In genomic region chr4:108270466-108271450, GRCh38 we compare ENCODE assay signal across 14 cellular contexts.
DNase-seq lines count a peak whose midpoint lies in the region; ATAC-seq and TF ChIP-seq lines count a peak whose summit lies in the region.
"Had no signal": no experiment of that assay in that cellular context is flagged by ENCODE, and none has a peak within 500 bp of the region (broad histone marks: within the 10 kb centered on the region; RNA-seq: fewer than 3 reads in every experiment).

No MANE protein-coding gene starts in this region.

- peak overlapping the region; percentile 89 for H2BK120ac ChIP-seq in IMR-90 (ENCODE audit: low read depth, low read length)

- in situ Hi-C loops in IMR-90 (cut with MboI; ENCODE audit: low sequenced_read_pairs): no loop called here
- in situ Hi-C loops in astrocyte of the cerebellum (cut with HindIII; ENCODE audit: low sequenced_read_pairs): no loop called here

- H3K36me3 Mint-ChIP-seq in Caco-2 (ENCODE audit: insufficient read depth, unreplicated experiment) (no peaks in the 10 kb centered on the region), Calu3 (ENCODE audit: insufficient read depth, unreplicated experiment) (no peaks in the 10 kb centered on the region), osteocyte (ENCODE audit: unreplicated experiment) (no peaks in the 10 kb centered on the region)

- ATAC-seq in IMR-90 (ENCODE audit: low read depth) (peak; percentile 85), HG02885 (IDR thresholded peaks at IDR 0.05; ENCODE audit: poor library complexity, unreplicated experiment) (no peak)

- H3K27ac ChIP-seq in IMR-90 (ENCODE audit: insufficient read depth, low read length): peak overlapping the region; percentile 74; the same call in 1 of the 2 replicates
- H3K27ac ChIP-seq: BLaER1 had no signal

- peak overlapping the region; percentile 24 for H2AFZ ChIP-seq in IMR-90 (replicated peaks; ENCODE audit: low read length, poor library complexity)

- H2AK5ac ChIP-seq in IMR-90 (ENCODE audit: low read depth, low read length): peak overlapping the region; percentile 54

- peak overlapping the region; percentile 71; the same call in 1 of the 3 replicates for H2BK15ac ChIP-seq in IMR-90 (ENCODE audit: low read depth, low read length)

- peak overlapping the region; percentile 59; the same call in 1 of the 2 replicates for H3K4me2 ChIP-seq in IMR-90 (ENCODE audit: low read depth, low read length)
- H3K4me2 ChIP-seq: BLaER1 had no signal

- peak overlapping the region; percentile 65 for H2BK5ac ChIP-seq in IMR-90 (ENCODE audit: low read depth, low read length, poor library complexity, severe bottlenecking)

- H3K4me1 ChIP-seq in IMR-90 (ENCODE audit: control insufficient read depth, insufficient read depth, low read length) (peaks cover 9% of the 10 kb centered on the region), Caco-2 (no peaks in the 10 kb centered on the region)
- H3K4me1 ChIP-seq: BLaER1 had no signal

- H2BK20ac ChIP-seq in IMR-90 (ENCODE audit: low read depth, low read length): peak overlapping the region; percentile 96

- H3K9me3 ChIP-seq in IMR-90 (ENCODE audit: control insufficient read depth, insufficient read depth, low read length): no peaks in the 10 kb centered on the region
- H3K9me3 ChIP-seq in Caco-2: no peaks in the 10 kb centered on the region
- H3K9me3 ChIP-seq: BLaER1 had no signal

- peak overlapping the region; percentile 64 for H3K14ac ChIP-seq in IMR-90 (replicated peaks; ENCODE audit: low read depth, low read length)

- DNase-seq in AG09319 (ENCODE audit: extremely low read depth, low read depth): peak; percentile 45
- DNase-seq in IMR-90: peak; percentile 94
- DNase-seq in astrocyte of the cerebellum (ENCODE audit: low read depth): peak; percentile 53
- peak; percentile 56 for DNase-seq in glomerular visceral epithelial cell (ENCODE audit: extremely low spot score)
- DNase-seq in Caco-2: no peak
- no peak for DNase-seq in Calu3
- DNase-seq in osteocyte (ENCODE audit: extremely low spot score, unreplicated experiment): no peak
- DNase-seq: GDM1; NCI-H1105; NCI-H510A treated with DMSO at 0.1 percent for 48 hours; stimulated activated naive CD4-positive, alpha-beta T cell treated with Interleukin-2 at 50 U/mL for 16 hours had no signal

- no peak for TF ChIP-seq POLR2A in IMR-90 (IDR thresholded peaks at IDR 0.05; ENCODE audit: low read depth, low read length)

- H3K56ac ChIP-seq in IMR-90 (ENCODE audit: extremely low read depth, insufficient read depth, low read length): no peak overlapping the region

- peak overlapping the region in 1 of 2 experiments; percentile 79 for H4K8ac ChIP-seq in IMR-90 (ENCODE audit: low read depth in 2 of 2, low read length in 2 of 2)

- no peak overlapping the region for H2AK9ac ChIP-seq in IMR-90 (replicated peaks; ENCODE audit: low read depth, low read length, poor library complexity)

- H3K4me1 Mint-ChIP-seq in Caco-2 (ENCODE audit: low read depth, unreplicated experiment) (no peaks in the 10 kb centered on the region), Calu3 (ENCODE audit: low read depth, unreplicated experiment) (no peaks in the 10 kb centered on the region), osteocyte (ENCODE audit: unreplicated experiment) (peaks cover 10% of the 10 kb centered on the region)

- H3K27me3 Mint-ChIP-seq in Caco-2 (ENCODE audit: insufficient read depth, unreplicated experiment) (no peaks in the 10 kb centered on the region), Calu3 (ENCODE audit: unreplicated experiment) (no peaks in the 10 kb centered on the region), osteocyte (ENCODE audit: unreplicated experiment) (no peaks in the 10 kb centered on the region)
- H3K27me3 Mint-ChIP-seq: progenitor cell of endocrine pancreas had no signal

- BruUV-seq in IMR-90 (replicated peaks; lab: Mats Ljungman, UMichigan): no TSS peak
- no TSS peak for BruUV-seq in Caco-2 (replicated peaks; lab: Mats Ljungman, UMichigan)
- BruUV-seq in Calu3 (replicated peaks; lab: Mats Ljungman, UMichigan): no TSS peak

- H3K36me3 ChIP-seq in IMR-90 (ENCODE audit: control insufficient read depth, insufficient read depth, low read length) (no peaks in the 10 kb centered on the region), Caco-2 (ENCODE audit: control insufficient read depth, insufficient read depth, low read length) (no peaks in the 10 kb centered on the region)
- H3K36me3 ChIP-seq: BLaER1 had no signal

- H3K18ac ChIP-seq in IMR-90 (ENCODE audit: low read depth, low read length): peak overlapping the region; percentile 71

- no peaks in the 10 kb centered on the region for H4K20me1 ChIP-seq in IMR-90 (ENCODE audit: insufficient read depth, low read length)
- H4K20me1 ChIP-seq: BLaER1 had no signal

- POLR2A ChIA-PET in IMR-90 (lab: Charles Lee; ENCODE audit: unreplicated experiment): no interaction called here
- POLR2A ChIA-PET in Caco-2 (lab: Charles Lee): no interaction called here

- no peak overlapping the region for H3K4me3 ChIP-seq in IMR-90 (ENCODE audit: insufficient read depth, low read depth, low read length)
- H3K4me3 ChIP-seq in astrocyte of the cerebellum (ENCODE audit: low read depth, low read length): no peak overlapping the region
- H3K4me3 ChIP-seq in Caco-2 (ENCODE audit: low read depth, low read length): no peak overlapping the region
- H3K4me3 ChIP-seq: BLaER1 had no signal

- H3K27ac Mint-ChIP-seq in Caco-2 (ENCODE audit: unreplicated experiment): no peak overlapping the region
- no peak overlapping the region for H3K27ac Mint-ChIP-seq in Calu3 (ENCODE audit: unreplicated experiment)
- H3K27ac Mint-ChIP-seq in osteocyte (ENCODE audit: unreplicated experiment): no peak overlapping the region
- H3K27ac Mint-ChIP-seq: progenitor cell of endocrine pancreas had no signal

- H3K4me3 Mint-ChIP-seq in Caco-2 (ENCODE audit: unreplicated experiment) (no peak overlapping the region), Calu3 (ENCODE audit: low read depth, unreplicated experiment) (no peak overlapping the region), osteocyte (ENCODE audit: unreplicated experiment) (no peak overlapping the region)

- H3K27me3 ChIP-seq in IMR-90 (ENCODE audit: control insufficient read depth, insufficient read depth, low read length) (no peaks in the 10 kb centered on the region), Caco-2 (replicated peaks; ENCODE audit: control insufficient read depth, insufficient read depth, low read length) (no peaks in the 10 kb centered on the region)
- H3K27me3 ChIP-seq: BLaER1 had no signal

- WGBS in IMR-90 (ENCODE audit: extremely low coverage in 2 of 2, insufficient read length in 1 of 2), 2 experiments: no CpG with 5 or more reads among the region's 6 CpGs

- intact Hi-C loops in IMR-90 (cut with micrococcal nuclease) (no loop called here), Caco-2 (cut with micrococcal nuclease; ENCODE audit: unreplicated experiment) (no loop called here), Calu3 (cut with micrococcal nuclease; ENCODE audit: unreplicated experiment) (no loop called here)

- no peak for TF ChIP-seq RAD21 in IMR-90 (IDR thresholded peaks at IDR 0.05; ENCODE audit: low read length)

- H3K9ac ChIP-seq in IMR-90 (ENCODE audit: low read depth, low read length): no peak overlapping the region
- H3K9ac ChIP-seq: BLaER1 had no signal

- peak overlapping the region; percentile 65 for H3K4ac ChIP-seq in IMR-90 (ENCODE audit: low read depth, low read length)

- TF ChIP-seq CTCF in AG09319 (IDR thresholded peaks at IDR 0.05; ENCODE audit: low read depth, low read length) (no peak), IMR-90 (conservative IDR thresholded peaks at IDR 0.05; ENCODE audit: low read depth, low read length) (no peak), astrocyte of the cerebellum (IDR thresholded peaks at IDR 0.05; ENCODE audit: low read depth, low read length, missing control alignments) (no peak), Caco-2 (IDR thresholded peaks at IDR 0.05; ENCODE audit: insufficient read depth in 1 of 2, low read depth in 1 of 2, low read length in 1 of 2, severe bottlenecking in 1 of 2, unreplicated experiment in 1 of 2) (no peak), Calu3 (IDR thresholded peaks at IDR 0.05; ENCODE audit: unreplicated experiment) (no peak), osteocyte (IDR thresholded peaks at IDR 0.05) (no peak)

- peak overlapping the region; percentile 72 for H3K23ac ChIP-seq in IMR-90 (ENCODE audit: low read depth, low read length)

- H4K91ac ChIP-seq in IMR-90 (ENCODE audit: insufficient read depth, low read depth, low read length): peak overlapping the region; percentile 68; the same call in 1 of the 2 replicates

- H3K9me3 Mint-ChIP-seq in Caco-2 (ENCODE audit: unreplicated experiment): no peaks in the 10 kb centered on the region
- no peaks in the 10 kb centered on the region for H3K9me3 Mint-ChIP-seq in Calu3 (ENCODE audit: low read depth, unreplicated experiment)
- H3K9me3 Mint-ChIP-seq in osteocyte (ENCODE audit: unreplicated experiment): no peaks in the 10 kb centered on the region

- H3K9me1 ChIP-seq in IMR-90 (ENCODE audit: insufficient read depth, low read length): peaks cover 9% of the 10 kb centered on the region

- H4K5ac ChIP-seq in IMR-90 (ENCODE audit: low read depth, low read length): peak overlapping the region; percentile 64; the same call in 1 of the 2 replicates

- H3K79me1 ChIP-seq in IMR-90 (ENCODE audit: low read depth in 1 of 2, low read length in 2 of 2): no peaks in the 10 kb centered on the region

- CTCF ChIA-PET in IMR-90 (lab: Yijun Ruan, JAX) (interaction anchor here (1.0 kb wide), 1 partner anchor 302 kb away, joined by 7 read pairs; no protein-coding TSS in a partner anchor), Caco-2 (lab: Charles Lee) (no interaction called here), Calu3 (lab: Charles Lee) (no interaction called here)

- dilution Hi-C loops in IMR-90 (cut with HindIII; ENCODE audit: low sequenced_read_pairs, unreplicated experiment): no loop called here

TF ChIP-seq in IMR-90, 13 proteins besides CTCF, POLR2A, EP300 and RAD21 (continues in another document):
- no peak for TF ChIP-seq CHD1 (IDR thresholded peaks at IDR 0.05; ENCODE audit: low read depth, low read length)
- peak; percentile 47; the same call in 1 of the 2 replicates for TF ChIP-seq BHLHE40 (IDR thresholded peaks at IDR 0.05; ENCODE audit: low read depth, low read length)
- TF ChIP-seq USF2 (IDR thresholded peaks at IDR 0.05; ENCODE audit: low read depth, low read length): peak; percentile 90
- peak; percentile 41; the same call in 1 of the 2 replicates for TF ChIP-seq CEBPB (IDR thresholded peaks at IDR 0.05; ENCODE audit: low read depth, low read length)
- TF ChIP-seq MAZ (IDR thresholded peaks at IDR 0.05; ENCODE audit: borderline replicate concordance, low read depth, low read length): no peak
- no peak for TF ChIP-seq RFX5 (IDR thresholded peaks at IDR 0.05; ENCODE audit: low read depth, low read length)
- TF ChIP-seq MAFK (IDR thresholded peaks at IDR 0.05; ENCODE audit: low read depth, low read length): no peak

Comparison
In these comparisons a context has a peak if more than half of its experiments do, and no peak if none do; other contexts are left out.
1. DNase-seq: peak in AG09319 (single experiment), IMR-90 (single experiment), astrocyte of the cerebellum (single experiment) and glomerular visceral epithelial cell (single experiment); none in Caco-2 (0 of 2), Calu3 (single experiment) and osteocyte (single experiment).